Comparison of ENCODE assay signal across 17 cellular contexts in the genomic region with DNA sequence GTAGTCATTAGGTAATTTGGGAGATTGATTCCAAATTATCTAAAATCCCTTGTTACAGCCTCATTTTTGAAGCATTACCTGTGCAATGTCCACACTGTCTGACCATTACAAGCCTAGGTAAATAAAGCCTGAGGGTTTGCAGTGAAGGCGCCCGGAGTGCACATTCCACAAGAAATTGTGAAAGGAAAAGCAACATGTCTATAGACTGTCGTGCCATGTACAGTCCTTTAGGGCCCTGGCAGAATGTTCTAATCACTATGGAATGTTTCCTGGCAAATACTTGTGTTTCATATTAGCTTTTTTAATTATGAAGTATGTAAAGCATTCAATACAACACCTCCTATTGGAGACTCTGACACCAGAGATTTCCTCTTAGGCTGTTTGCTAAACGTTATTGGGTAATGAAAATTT. TPM values are rescaled to one million over a fixed set of nuclear protein-coding genes. Genes with fewer than 3 reads are reported as not detected.
A peak's percentile ranks its signal among the peaks of the same experiment; 100 is the strongest.
DNase-seq lines count a peak whose midpoint lies in the region; FAIRE-seq and TF ChIP-seq lines count a peak whose summit lies in the region.
"Had no signal": no experiment of that assay in that cellular context is flagged by ENCODE, and none has a peak within 500 bp of the region (broad histone marks: within the 10 kb centered on the region; RNA-seq: fewer than 3 reads in every experiment).

No MANE protein-coding gene starts in this region.

- in situ Hi-C loops in astrocyte of the spinal cord (cut with HindIII; ENCODE audit: low sequenced_read_pairs) (no loop called here), GM13977 (cut with MboI; ENCODE audit: low pct_unique_long_range_greater_than_20kb, low sequenced_read_pairs, unreplicated experiment) (no loop called here)

- 34 to 68% (median 55%) methylated on average over 4 of the region's 4 CpGs for WGBS in small intestine, 3 donors

- peaks cover 3% of the 10 kb centered on the region for H3K4me1 Mint-ChIP-seq in activated naive CD4-positive, alpha-beta T cell treated with anti-CD3 and anti-CD28 coated beads, Interleukin-2, amount 10 ng/mL, durations not matched to agents 7 days and 5 days
- H3K4me1 Mint-ChIP-seq: stimulated activated naive B cell treated with anti-CD40 and anti-IgM and Interleukin-4, amounts not matched to agents 10 μg/mL and 1 μg/mL and 100 μg/mL, for 72 hours had no signal

- TF ChIP-seq POLR2A in GM12891 (IDR thresholded peaks at IDR 0.05; ENCODE audit: low read depth, low read length): no peak

- H3K27me3 ChIP-seq in small intestine (ENCODE audit: control insufficient read depth in 2 of 2, insufficient read depth in 2 of 2, low read length in 2 of 2): no peaks in the 10 kb centered on the region

- no peaks in the 10 kb centered on the region for H3K9me3 ChIP-seq in small intestine (ENCODE audit: control insufficient read depth, low read depth)

- no peak overlapping the region for H3K27ac ChIP-seq in small intestine (ENCODE audit: low read depth in 1 of 2, low read length in 1 of 2)
- H3K27ac ChIP-seq: HL-60 had no signal

- no peaks in the 10 kb centered on the region for H3K9me3 Mint-ChIP-seq in activated naive CD4-positive, alpha-beta T cell treated with anti-CD3 and anti-CD28 coated beads, Interleukin-2, amount 10 ng/mL, durations not matched to agents 7 days and 5 days
- H3K9me3 Mint-ChIP-seq: activated CD4-positive, alpha-beta memory T cell treated with anti-CD3 and anti-CD28 coated beads, Interleukin-2, amount 10 ng/mL, durations not matched to agents 7 days and 5 days; activated naive CD4-positive, alpha-beta T cell treated with anti-CD3 and anti-CD28 coated beads for 36 hours; stimulated activated naive B cell treated with anti-CD40 and anti-IgM and Interleukin-4, amounts not matched to agents 10 μg/mL and 1 μg/mL and 100 μg/mL, for 72 hours; T-helper 1 cell treated with Interleukin-12 subunit alpha and Interleukin-12 subunit beta and Interleukin-4 antibody, amounts not matched to agents 30 μg/mL and 1 μg/mL, for 36 hours had no signal

- H3K4me3 ChIP-seq in astrocyte of the spinal cord (ENCODE audit: low read depth, low read length): no peak overlapping the region
- H3K4me3 ChIP-seq in small intestine (ENCODE audit: low read depth in 1 of 2, low read length in 2 of 2): no peak overlapping the region

- FAIRE-seq in HTR-8/SVneo (lab: Jason Lieb, UNC): no peak
- no peak for FAIRE-seq in small intestine (lab: Jason Lieb, UNC)
- FAIRE-seq in GM12891 (lab: Jason Lieb, UNC): no peak

- H3K36me3 Mint-ChIP-seq in activated naive CD4-positive, alpha-beta T cell treated with anti-CD3 and anti-CD28 coated beads, Interleukin-2, amount 10 ng/mL, durations not matched to agents 7 days and 5 days: peaks cover 43% of the 10 kb centered on the region

- H3K4me3 Mint-ChIP-seq in activated naive CD4-positive, alpha-beta T cell treated with anti-CD3 and anti-CD28 coated beads, Interleukin-2, amount 10 ng/mL, durations not matched to agents 7 days and 5 days: no peak overlapping the region
- H3K4me3 Mint-ChIP-seq: activated CD4-positive, alpha-beta memory T cell treated with anti-CD3 and anti-CD28 coated beads, Interleukin-2, amount 10 ng/mL, durations not matched to agents 7 days and 5 days; activated naive CD4-positive, alpha-beta T cell treated with anti-CD3 and anti-CD28 coated beads for 36 hours; neural crest cell; stimulated activated naive B cell treated with anti-CD40 and anti-IgM and Interleukin-4, amounts not matched to agents 10 μg/mL and 1 μg/mL and 100 μg/mL, for 72 hours; T-helper 1 cell treated with Interleukin-12 subunit alpha and Interleukin-12 subunit beta and Interleukin-4 antibody, amounts not matched to agents 30 μg/mL and 1 μg/mL, for 36 hours had no signal

- DNase-seq in HTR-8/SVneo (ENCODE audit: insufficient read length, low spot score) (peak; percentile 46), astrocyte of the spinal cord (ENCODE audit: low read depth, low spot score) (peak; percentile 23), hepatic stellate cell (ENCODE audit: low spot score) (peak; percentile 15), small intestine (peak; percentile 50), GM12891 (ENCODE audit: insufficient read length, low spot score) (no peak), GM13977 (ENCODE audit: low spot score) (no peak), NCI-H1436 (lab: John Stamatoyannopoulos, UW) (no peak)
- DNase-seq in activated naive CD4-positive, alpha-beta T cell treated with anti-CD3 and anti-CD28 coated beads, Interleukin-2, amount 10 ng/mL, durations not matched to agents 7 days and 5 days: no peak
- DNase-seq: activated CD4-positive, alpha-beta memory T cell treated with anti-CD3 and anti-CD28 coated beads, Interleukin-2, amount 10 ng/mL, durations not matched to agents 7 days and 5 days; activated naive CD4-positive, alpha-beta T cell treated with anti-CD3 and anti-CD28 coated beads for 36 hours; effector CD4-positive, alpha-beta T cell; NCI-H1105; stimulated activated CD4-positive, alpha-beta T cell treated with anti-CD3 and anti-CD28 coated beads, Interleukin-1b, Interleukin-23, amount 100 ng/mL, for 48 hours; stimulated activated naive B cell treated with anti-CD40 and anti-IgM and Interleukin-4, amounts not matched to agents 10 μg/mL and 1 μg/mL and 100 μg/mL, for 72 hours had no signal

- peaks cover 2 to 6% of the 10 kb centered on the region in 2 donors for H3K36me3 ChIP-seq in small intestine (ENCODE audit: control insufficient read depth in 2 of 2, insufficient read depth in 2 of 2, low read length in 2 of 2)

- peaks cover 0 to 7% of the 10 kb centered on the region in 2 donors for H3K4me1 ChIP-seq in small intestine (ENCODE audit: control insufficient read depth in 2 of 2, insufficient read depth in 1 of 2, low read depth in 1 of 2, low read length in 1 of 2)

- H3K27ac Mint-ChIP-seq in activated naive CD4-positive, alpha-beta T cell treated with anti-CD3 and anti-CD28 coated beads, Interleukin-2, amount 10 ng/mL, durations not matched to agents 7 days and 5 days: no peak overlapping the region
- H3K27ac Mint-ChIP-seq: activated CD4-positive, alpha-beta memory T cell treated with anti-CD3 and anti-CD28 coated beads, Interleukin-2, amount 10 ng/mL, durations not matched to agents 7 days and 5 days; activated naive CD4-positive, alpha-beta T cell treated with anti-CD3 and anti-CD28 coated beads for 36 hours; stimulated activated naive B cell treated with anti-CD40 and anti-IgM and Interleukin-4, amounts not matched to agents 10 μg/mL and 1 μg/mL and 100 μg/mL, for 72 hours; T-helper 1 cell treated with Interleukin-12 subunit alpha and Interleukin-12 subunit beta and Interleukin-4 antibody, amounts not matched to agents 30 μg/mL and 1 μg/mL, for 36 hours had no signal

- no peak for TF ChIP-seq CTCF in astrocyte of the spinal cord (IDR thresholded peaks at IDR 0.05; ENCODE audit: low read depth, low read length)
- TF ChIP-seq CTCF in GM13977 (IDR thresholded peaks at IDR 0.05; ENCODE audit: extremely low read depth, insufficient read depth, missing control alignments): no peak

- CTCF ChIA-PET in activated naive CD4-positive, alpha-beta T cell treated with anti-CD3 and anti-CD28 coated beads, Interleukin-2, amount 10 ng/mL, durations not matched to agents 7 days and 5 days (lab: Charles Lee): interaction anchor here (1.5 kb wide), 1 partner anchor 11 kb away, joined by 3 read pairs; no protein-coding TSS in a partner anchor

- no peaks in the 10 kb centered on the region for H3K27me3 Mint-ChIP-seq in activated naive CD4-positive, alpha-beta T cell treated with anti-CD3 and anti-CD28 coated beads, Interleukin-2, amount 10 ng/mL, durations not matched to agents 7 days and 5 days
- H3K27me3 Mint-ChIP-seq: activated CD4-positive, alpha-beta memory T cell treated with anti-CD3 and anti-CD28 coated beads, Interleukin-2, amount 10 ng/mL, durations not matched to agents 7 days and 5 days; stimulated activated naive B cell treated with anti-CD40 and anti-IgM and Interleukin-4, amounts not matched to agents 10 μg/mL and 1 μg/mL and 100 μg/mL, for 72 hours had no signal

TF ChIP-seq in GM12891, 5 proteins besides CTCF, POLR2A, EP300 and RAD21:
- TF ChIP-seq TAF1 (IDR thresholded peaks at IDR 0.05; ENCODE audit: low read depth, low read length) (no peak), SPI1 (IDR thresholded peaks at IDR 0.05; ENCODE audit: low read depth, low read length) (no peak), POLR2AphosphoS5 (IDR thresholded peaks at IDR 0.05; ENCODE audit: low read depth, low read length) (no peak), PAX5 (IDR thresholded peaks at IDR 0.05; ENCODE audit: insufficient read depth, low read length, severe bottlenecking) (no peak), POU2F2 (IDR thresholded peaks at IDR 0.05; ENCODE audit: low read depth, low read length) (no peak)

RNA-seq across cellular contexts. Expression of a gene that starts 28.9 kb away (rescaled TPM):
- polyA plus RNA-seq in small intestine: 10 to 100 TPM; 26.5 to 48.8 (median 36.2) TPM
- 13.7 TPM for polyA plus RNA-seq in GM12891 (2012; ENCODE audit: low read depth, missing spikeins)

Comparison
In these comparisons a context has a peak if more than half of its experiments do, and no peak if none do; other contexts are left out.
1. DNase-seq: peak in HTR-8/SVneo (single experiment), astrocyte of the spinal cord (single experiment), hepatic stellate cell (single experiment) and small intestine (single experiment); none in GM12891 (single experiment), GM13977 (single experiment), NCI-H1436 (single experiment) and activated naive CD4-positive, alpha-beta T cell treated with anti-CD3 and anti-CD28 coated beads, Interleukin-2, amount 10 ng/mL, durations not matched to agents 7 days and 5 days (single experiment).